Comparison of ENCODE assay signal across 1 cellular context in the genomic region with DNA sequence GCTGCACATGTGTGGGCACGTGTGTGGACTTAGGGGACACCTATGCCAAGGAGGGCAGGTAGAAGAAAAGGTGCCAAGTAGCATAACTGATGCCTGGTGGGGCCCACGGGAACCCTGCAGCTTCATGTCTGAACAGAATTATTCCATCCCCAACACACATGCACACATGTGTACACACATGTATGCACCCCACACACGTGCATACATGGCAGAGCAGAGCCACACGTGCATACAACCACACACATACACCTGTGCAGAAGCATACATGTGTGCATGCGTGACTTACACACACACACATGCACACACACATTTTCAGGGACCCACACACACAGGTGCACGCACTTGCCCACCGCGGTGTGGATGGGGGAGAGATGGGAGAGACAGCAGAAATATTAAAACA.
TF ChIP-seq lines count a peak whose summit lies in the region.

No MANE protein-coding gene starts in this region.

TF ChIP-seq in HepG2, 621 proteins besides CTCF, POLR2A, EP300 and RAD21:
- 0 out of 2 replicates have a peak, but pooled peaks have one; percentile 22 for TF ChIP-seq ZC3H4 (CRISPR knock-in tag; IDR thresholded peaks at IDR 0.05; ENCODE audit: borderline replicate concordance)
- TF ChIP-seq ZNF557 (CRISPR knock-in tag; IDR thresholded peaks at IDR 0.05) = no peak
- TF ChIP-seq, protein P1, sequence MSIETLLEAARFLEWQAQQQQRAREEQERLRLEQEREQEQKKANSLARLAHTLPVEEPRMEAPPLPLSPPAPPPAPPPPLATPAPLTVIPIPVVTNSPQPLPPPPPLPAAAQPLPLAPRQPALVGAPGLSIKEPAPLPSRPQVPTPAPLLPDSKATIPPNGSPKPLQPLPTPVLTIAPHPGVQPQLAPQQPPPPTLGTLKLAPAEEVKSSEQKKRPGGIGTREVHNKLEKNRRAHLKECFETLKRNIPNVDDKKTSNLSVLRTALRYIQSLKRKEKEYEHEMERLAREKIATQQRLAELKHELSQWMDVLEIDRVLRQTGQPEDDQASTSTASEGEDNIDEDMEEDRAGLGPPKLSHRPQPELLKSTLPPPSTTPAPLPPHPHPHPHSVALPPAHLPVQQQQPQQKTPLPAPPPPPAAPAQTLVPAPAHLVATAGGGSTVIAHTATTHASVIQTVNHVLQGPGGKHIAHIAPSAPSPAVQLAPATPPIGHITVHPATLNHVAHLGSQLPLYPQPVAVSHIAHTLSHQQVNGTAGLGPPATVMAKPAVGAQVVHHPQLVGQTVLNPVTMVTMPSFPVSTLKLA (IDR thresholded peaks at IDR 0.05) = peak; percentile 99
